In the genomic region with DNA sequence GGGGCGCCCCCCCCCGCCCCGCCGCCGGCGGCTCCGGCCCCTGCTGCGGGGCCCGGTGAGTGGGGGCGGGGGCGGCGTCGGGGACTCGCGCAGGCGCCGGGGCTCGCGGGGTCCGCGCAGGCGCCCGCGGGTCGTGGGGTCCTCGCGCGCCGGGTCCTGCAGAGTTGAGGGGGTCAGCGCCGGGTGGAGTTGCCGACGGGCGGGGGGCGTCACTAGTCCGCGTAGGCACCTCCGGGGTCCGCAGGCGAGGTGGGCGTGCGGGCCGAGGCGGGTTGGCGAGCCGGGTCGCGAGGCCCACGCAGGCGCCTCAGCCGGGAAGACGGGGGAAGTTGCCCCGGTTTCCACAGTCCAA, we compare ENCODE assay signal across 8 cellular contexts. TPM values are rescaled to one million over a fixed set of nuclear protein-coding genes. Genes with fewer than 3 reads are reported as not detected.
DNase-seq lines count a peak whose midpoint lies in the region; ATAC-seq and TF ChIP-seq lines count a peak whose summit lies in the region.

No MANE protein-coding gene starts in this region.

- peak overlapping the region; percentile 98 for H3K27ac Mint-ChIP-seq in IgD-negative memory B cell
- peak overlapping the region; percentile 99 for H3K27ac Mint-ChIP-seq in activated naive CD4-positive, alpha-beta T cell treated with anti-CD3 and anti-CD28 coated beads, Interleukin-2, amount 10 ng/mL, durations not matched to agents 7 days and 5 days

- peak overlapping the region; percentile 93 for H3K27ac ChIP-seq in C4-2B

- H3K27me3 Mint-ChIP-seq in IgD-negative memory B cell: no peaks in the 10 kb centered on the region
- H3K27me3 Mint-ChIP-seq in activated naive CD4-positive, alpha-beta T cell treated with anti-CD3 and anti-CD28 coated beads, Interleukin-2, amount 10 ng/mL, durations not matched to agents 7 days and 5 days: peaks cover 4% of the 10 kb centered on the region

- TF ChIP-seq CTCF in C4-2B (conservative IDR thresholded peaks at IDR 0.05): no peak

- ATAC-seq in GM21515 (IDR thresholded peaks at IDR 0.05; ENCODE audit: unreplicated experiment): peak; percentile 14

- CTCF ChIA-PET in activated naive CD4-positive, alpha-beta T cell treated with anti-CD3 and anti-CD28 coated beads, Interleukin-2, amount 10 ng/mL, durations not matched to agents 7 days and 5 days (lab: Charles Lee): interaction anchor here (0.9 to 2.6 kb wide), 3 partner anchors 21 to 98 kb away, joined by 3 to 9 read pairs (median 6); a partner anchor contains a TSS

- H3K36me3 Mint-ChIP-seq in IgD-negative memory B cell: peaks cover 2% of the 10 kb centered on the region
- peaks cover 44% of the 10 kb centered on the region for H3K36me3 Mint-ChIP-seq in activated naive CD4-positive, alpha-beta T cell treated with anti-CD3 and anti-CD28 coated beads, Interleukin-2, amount 10 ng/mL, durations not matched to agents 7 days and 5 days

- peaks cover 34 to 46% (median 41%) of the 10 kb centered on the region in 3 donors for H3K4me1 Mint-ChIP-seq in IgD-negative memory B cell
- peaks cover 45% of the 10 kb centered on the region for H3K4me1 Mint-ChIP-seq in activated naive CD4-positive, alpha-beta T cell treated with anti-CD3 and anti-CD28 coated beads, Interleukin-2, amount 10 ng/mL, durations not matched to agents 7 days and 5 days

- peak; percentile 61 for DNase-seq in activated naive CD4-positive, alpha-beta T cell treated with anti-CD3 and anti-CD28 coated beads, Interleukin-2, amount 10 ng/mL, durations not matched to agents 7 days and 5 days
- DNase-seq in hepatic stellate cell (ENCODE audit: low spot score): peak; percentile 69
- peak; percentile 60 for DNase-seq in stimulated activated CD4-positive, alpha-beta T cell treated with anti-CD3 and anti-CD28 coated beads, Interleukin-12 subunit alpha, Interleukin-12 subunit beta, amount 100 ng/mL, for 4 hours
- DNase-seq in NCI-H2081 treated with DMSO at 0.1 percent for 48 hours (lab: John Stamatoyannopoulos, UW): no peak
- DNase-seq in SIG-M5 (lab: John Stamatoyannopoulos, UW): no peak

- H3K4me3 Mint-ChIP-seq in IgD-negative memory B cell: peak overlapping the region; percentile 89 to 98 (median 96)
- peak overlapping the region; percentile 74 for H3K4me3 Mint-ChIP-seq in activated naive CD4-positive, alpha-beta T cell treated with anti-CD3 and anti-CD28 coated beads, Interleukin-2, amount 10 ng/mL, durations not matched to agents 7 days and 5 days

- H3K9me3 Mint-ChIP-seq in IgD-negative memory B cell: no peaks in the 10 kb centered on the region
- no peaks in the 10 kb centered on the region for H3K9me3 Mint-ChIP-seq in activated naive CD4-positive, alpha-beta T cell treated with anti-CD3 and anti-CD28 coated beads, Interleukin-2, amount 10 ng/mL, durations not matched to agents 7 days and 5 days

RNA-seq across cellular contexts. Expression of a gene that starts 0.4 kb away (rescaled TPM):
- 47.0 TPM for polyA plus RNA-seq in IgD-negative memory B cell

RNA-seq across cellular contexts. Expression of a gene that starts 21.5 kb away (rescaled TPM):
- 34.1 TPM for polyA plus RNA-seq in IgD-negative memory B cell

RNA-seq across cellular contexts. Expression of a gene that starts 25.3 kb away (rescaled TPM):
- 0.34 TPM for polyA plus RNA-seq in IgD-negative memory B cell

RNA-seq across cellular contexts. Expression of a gene that starts 29.9 kb away (rescaled TPM):
- polyA plus RNA-seq in IgD-negative memory B cell: 1.4 TPM

RNA-seq across cellular contexts. Expression of a gene that starts 49.2 kb away (rescaled TPM):
- polyA plus RNA-seq in IgD-negative memory B cell: not detected

Comparison
In these comparisons a context has a peak if more than half of its experiments do, and no peak if none do; other contexts are left out.
1. DNase-seq: peak in activated naive CD4-positive, alpha-beta T cell treated with anti-CD3 and anti-CD28 coated beads, Interleukin-2, amount 10 ng/mL, durations not matched to agents 7 days and 5 days (single experiment), hepatic stellate cell (single experiment) and stimulated activated CD4-positive, alpha-beta T cell treated with anti-CD3 and anti-CD28 coated beads, Interleukin-12 subunit alpha, Interleukin-12 subunit beta, amount 100 ng/mL, for 4 hours (single experiment); none in NCI-H2081 treated with DMSO at 0.1 percent for 48 hours (single experiment) and SIG-M5 (single experiment).